In genomic region chr7:155844019-155844453, GRCh38 we compare ENCODE assay signal across 25 cellular contexts. TPM values are rescaled to one million over a fixed set of nuclear protein-coding genes. Genes with fewer than 3 reads are reported as not detected.
DNase-seq lines count a peak whose midpoint lies in the region; ATAC-seq, FAIRE-seq and TF ChIP-seq lines count a peak whose summit lies in the region.
"Had no signal": no experiment of that assay in that cellular context is flagged by ENCODE, and none has a peak within 500 bp of the region (broad histone marks: within the 10 kb centered on the region; RNA-seq: fewer than 3 reads in every experiment).

No MANE protein-coding gene starts in this region.

- no peaks in the 10 kb centered on the region for H3K4me1 ChIP-seq in RWPE2 (ENCODE audit: insufficient read depth, poor library complexity, severe bottlenecking)
- H3K4me1 ChIP-seq: suprapubic skin had no signal

- ATAC-seq in RWPE2 (ENCODE audit: low read depth): peak; percentile 53; the same call in 2 of the 3 replicates
- ATAC-seq: Panc1 had no signal

- peak; percentile 57 for DNase-seq in H7
- peak; percentile 53 for DNase-seq in RWPE2 (ENCODE audit: low spot score)
- peak; percentile 93 for DNase-seq in left kidney (ENCODE audit: low read depth, low spot score)
- DNase-seq in renal cortical epithelial cell (ENCODE audit: low read depth): peak; percentile 90
- no peak for DNase-seq in NCI-H146 (lab: John Stamatoyannopoulos, UW)
- DNase-seq in NCI-H2171 treated with DMSO at 0.1 percent for 48 hours (lab: John Stamatoyannopoulos, UW): no peak
- DNase-seq in HTR-8/SVneo (ENCODE audit: insufficient read length, low spot score): no peak
- DNase-seq in activated CD4-positive, alpha-beta T cell treated with anti-CD3 and anti-CD28 coated beads, Interleukin-2, amount 50 U/mL, for 4 hours: no peak
- DNase-seq: activated CD4-positive, alpha-beta T cell treated with anti-CD3 and anti-CD28 coated beads for 48 hours; GF-D8; GM23248; midbrain; NCI-H1105; NCI-H2171; NCI-H748 treated with DMSO at 0.1 percent for 48 hours; nucleus accumbens; stimulated activated CD4-positive, alpha-beta T cell treated with anti-CD3 and anti-CD28 coated beads, Interleukin-4, amount 100 ng/mL, for 4 hours; stimulated activated CD8-positive, alpha-beta memory T cell treated with anti-CD3 and anti-CD28 coated beads, Interleukin-4, amount 100 ng/mL, for 48 hours had no signal

- FAIRE-seq in HTR-8/SVneo (lab: Jason Lieb, UNC): no peak
- FAIRE-seq: D721Med, GM12892 had no signal

- H3K27me3 ChIP-seq in H7 (ENCODE audit: control insufficient read depth, insufficient read depth, low read length): no peaks in the 10 kb centered on the region
- peaks cover 6% of the 10 kb centered on the region for H3K27me3 ChIP-seq in RWPE2 (ENCODE audit: insufficient read depth, poor library complexity, severe bottlenecking)

- TF ChIP-seq CTCF in RWPE2 (IDR thresholded peaks at IDR 0.05; ENCODE audit: poor library complexity, severe bottlenecking): no peak

- H3K36me3 ChIP-seq in H7 (replicated peaks; ENCODE audit: control insufficient read depth, insufficient read depth, low read length) (no peaks in the 10 kb centered on the region), RWPE2 (ENCODE audit: low read depth) (no peaks in the 10 kb centered on the region)
- H3K36me3 ChIP-seq: suprapubic skin had no signal

- no peaks in the 10 kb centered on the region for H3K9me3 ChIP-seq in RWPE2 (ENCODE audit: severe bottlenecking)
- H3K9me3 ChIP-seq: suprapubic skin had no signal

- H3K4me3 ChIP-seq in H7 (ENCODE audit: insufficient read depth, low read depth, low read length) (no peak overlapping the region), RWPE2 (ENCODE audit: severe bottlenecking) (no peak overlapping the region)
- H3K4me3 ChIP-seq: GM23248, skin epidermis, suprapubic skin had no signal

- no peak overlapping the region for H3K27ac ChIP-seq in RWPE2 (ENCODE audit: poor library complexity, severe bottlenecking)
- H3K27ac ChIP-seq: GM23248, KMS-11, skin epidermis, suprapubic skin had no signal

RNA-seq across cellular contexts. Expression of gene SHH, which starts 31.8 kb away (rescaled TPM):
- 1.5 and 4.6 TPM in 2 replicates for total RNA-seq in H7 (2014; rRNA removed; shearing (Covaris generic))
- total RNA-seq in renal cortical epithelial cell: 3.8 and 10.4 TPM in 2 replicates
- total RNA-seq: esophagus mucosa, GM23248 had no signal

Comparison
In these comparisons a context has a peak if more than half of its experiments do, and no peak if none do; other contexts are left out.
1. DNase-seq: peak in H7 (single experiment), RWPE2 (single experiment), left kidney (single experiment) and renal cortical epithelial cell (single experiment); none in NCI-H146 (single experiment), NCI-H2171 treated with DMSO at 0.1 percent for 48 hours (single experiment), HTR-8/SVneo (single experiment) and activated CD4-positive, alpha-beta T cell treated with anti-CD3 and anti-CD28 coated beads, Interleukin-2, amount 50 U/mL, for 4 hours (0 of 2).